ENCODE assay signal across 27 cellular contexts in genomic region chr14:75880512-75880911, GRCh38.
DNase-seq lines count a peak whose midpoint lies in the region; ATAC-seq, FAIRE-seq and TF ChIP-seq lines count a peak whose summit lies in the region.
"Had no signal": no experiment of that assay in that cellular context is flagged by ENCODE, and none has a peak within 500 bp of the region (broad histone marks: within the 10 kb centered on the region; RNA-seq: fewer than 3 reads in every experiment).

No MANE protein-coding gene starts in this region.

- peaks cover 4% of the 10 kb centered on the region; the same call in 1 of the 2 replicates for H3K36me3 Mint-ChIP-seq in HFFc6 (ENCODE audit: low read depth)

- no peak; a peak in 1 of 4 replicates for TF ChIP-seq RAD21 in K562 (CRISPR knock-in tag; conservative IDR thresholded peaks at IDR 0.05 in 1 of 2, IDR thresholded peaks at IDR 0.05 in 1 of 2)

- H3K9me3 ChIP-seq in K562 (replicated peaks; ENCODE audit: control insufficient read depth, insufficient read depth, low read depth, low read length), result no peaks in the 10 kb centered on the region
- H3K9me3 ChIP-seq: HAP-1, SJCRH30 had no signal

- POLR2A ChIA-PET in K562 (lab: Yijun Ruan, JAX), result interaction anchor here (1.3 kb wide), 1 partner anchor 8 kb away, joined by 4 read pairs; no protein-coding TSS in a partner anchor

- no peak overlapping the region for H3K4me2 ChIP-seq in K562 (ENCODE audit: insufficient read depth, low read length)
- H3K4me2 ChIP-seq: smooth muscle cell had no signal

- H3K4me3 Mint-ChIP-seq in HFFc6, result no peak overlapping the region
- H3K4me3 Mint-ChIP-seq: activated CD8-positive, alpha-beta memory T cell treated with anti-CD3 and anti-CD28 coated beads, Interleukin-2, amount 10 ng/mL, durations not matched to agents 7 days and 5 days; naive thymus-derived CD8-positive, alpha-beta T cell had no signal

- no peak overlapping the region for H3K9ac ChIP-seq in K562 (ENCODE audit: insufficient read depth in 1 of 2, low read depth in 2 of 2, low read length in 2 of 2)

- DNase-seq in GM12864 (ENCODE audit: low read depth) (no peak), HFFc6 (no peak), K562 (ENCODE audit: extremely low read depth in 1 of 4, low spot score in 3 of 4) (peak in 1 of 4 experiments; percentile 8), myocyte (ENCODE audit: low read depth) (peak; percentile 56), HK-2 (ENCODE audit: unreplicated experiment) (no peak), T-helper 1 cell (no peak), CD1c-positive myeloid dendritic cell (ENCODE audit: extremely low spot score) (no peak), HuH-7.5 (ENCODE audit: low spot score) (no peak)
- DNase-seq: activated CD4-positive, CD25-positive, alpha-beta regulatory T cell treated with anti-CD3 and anti-CD28 coated beads, Interleukin-2, amount 50 U/mL, for 72 hours; activated CD8-positive, alpha-beta memory T cell treated with anti-CD3 and anti-CD28 coated beads, Interleukin-2, amount 10 ng/mL, durations not matched to agents 7 days and 5 days; AML-193; caudate nucleus; effector CD4-positive, alpha-beta T cell; GDM1; KG1; mammary epithelial cell; naive thymus-derived CD8-positive, alpha-beta T cell; NCI-H1105; NCI-H524; OCI-M1; posterior cingulate gyrus; stimulated activated CD4-positive, alpha-beta T cell treated with anti-CD3 and anti-CD28 coated beads, Interleukin-4, amount 100 ng/mL, for 4 hours; T-helper 9 cell had no signal

- H3K27ac ChIP-seq in K562 (ENCODE audit: extremely low read depth, low read depth, low read length), result no peak overlapping the region
- H3K27ac ChIP-seq: SJCRH30 had no signal

- in situ Hi-C loops in K562 (cut with MboI), result no loop called here

- FAIRE-seq in K562 (lab: Jason Lieb, UNC), result no peak
- FAIRE-seq: keratinocyte had no signal

- TF ChIP-seq CTCF in GM12864 (IDR thresholded peaks at IDR 0.05; ENCODE audit: low read depth, low read length, missing control alignments) (peak; percentile 38), HFFc6 (IDR thresholded peaks at IDR 0.05) (peak; percentile 41; the same call in 1 of the 2 replicates), K562 (IDR thresholded peaks at IDR 0.05 in 2 of 3, conservative IDR thresholded peaks at IDR 0.05 in 1 of 3; ENCODE audit: insufficient read depth in 2 of 3, low read depth in 1 of 3, low read length in 3 of 3) (peak; percentile 26 to 36 (median 36); a peak in 4 of 6 replicates)

- WGBS in K562 (ENCODE audit: insufficient coverage, low coverage, missing lambda C conversion rate), result 40% methylated on average over 1 of the region's 1 CpG

- TF ChIP-seq POLR2A in K562 (conservative IDR thresholded peaks at IDR 0.05), result no peak

- H4K20me1 ChIP-seq in K562 (replicated peaks; ENCODE audit: control insufficient read depth, insufficient read depth, low read length), result no peaks in the 10 kb centered on the region

- CTCF ChIA-PET in K562 (lab: Yijun Ruan, JAX; ENCODE audit: low intra/inter-chr PET ratio), result no interaction called here

- 0 out of 3 replicates have a peak, but pooled peaks have one; percentile 54 for ATAC-seq in K562
- ATAC-seq: activated CD8-positive, alpha-beta memory T cell treated with anti-CD3 and anti-CD28 coated beads, Interleukin-2, amount 10 ng/mL, durations not matched to agents 7 days and 5 days; naive thymus-derived CD8-positive, alpha-beta T cell had no signal

- no peak overlapping the region for H3K27ac Mint-ChIP-seq in HFFc6
- H3K27ac Mint-ChIP-seq: activated CD8-positive, alpha-beta memory T cell treated with anti-CD3 and anti-CD28 coated beads, Interleukin-2, amount 10 ng/mL, durations not matched to agents 7 days and 5 days had no signal

- H3K27me3 ChIP-seq in K562 (ENCODE audit: control insufficient read depth in 2 of 2, insufficient read depth in 2 of 2, low read length in 2 of 2), result no peaks in the 10 kb centered on the region
- H3K27me3 ChIP-seq: SJCRH30 had no signal

- H3K36me3 ChIP-seq in K562 (ENCODE audit: control insufficient read depth, insufficient read depth, low read length), result peaks cover 2% of the 10 kb centered on the region; the same call in 1 of the 3 replicates
- H3K36me3 ChIP-seq: HAP-1, SJCRH30 had no signal

- H3K4me1 Mint-ChIP-seq in HFFc6 (ENCODE audit: low read depth), result peaks cover 83% of the 10 kb centered on the region
- H3K4me1 Mint-ChIP-seq: naive thymus-derived CD8-positive, alpha-beta T cell had no signal

- H3K79me2 ChIP-seq in K562 (ENCODE audit: control insufficient read depth, insufficient read depth, low read length), result no peaks in the 10 kb centered on the region

- H3K4me3 ChIP-seq in GM12864 (ENCODE audit: low read depth, low read length) (no peak overlapping the region), K562 (no peak overlapping the region)
- H3K4me3 ChIP-seq: HAP-1, SJCRH30, smooth muscle cell had no signal

- peaks cover 4% of the 10 kb centered on the region; the same call in 1 of the 2 replicates for H3K27me3 Mint-ChIP-seq in HFFc6 (ENCODE audit: insufficient read depth)
- H3K27me3 Mint-ChIP-seq: activated CD8-positive, alpha-beta memory T cell treated with anti-CD3 and anti-CD28 coated beads, Interleukin-2, amount 10 ng/mL, durations not matched to agents 7 days and 5 days; naive thymus-derived CD8-positive, alpha-beta T cell had no signal

- H3K9me3 Mint-ChIP-seq in HFFc6, result no peaks in the 10 kb centered on the region
- H3K9me3 Mint-ChIP-seq: naive thymus-derived CD8-positive, alpha-beta T cell had no signal

- TF ChIP-seq EP300 in K562 (IDR thresholded peaks at IDR 0.05; ENCODE audit: low read length), result no peak

- H2AFZ ChIP-seq in K562 (ENCODE audit: low read depth, low read length), result no peak overlapping the region

- no peaks in the 10 kb centered on the region for H3K4me1 ChIP-seq in K562 (replicated peaks in 1 of 2; ENCODE audit: control insufficient read depth in 2 of 2, insufficient read depth in 2 of 2, low read length in 2 of 2)
- H3K4me1 ChIP-seq: SJCRH30 had no signal

- BruUV-seq in K562 (replicated peaks; lab: Mats Ljungman, UMichigan), result no TSS peak

- intact Hi-C loops in K562 (cut with micrococcal nuclease), result no loop called here

- no peaks in the 10 kb centered on the region for H3K9me1 ChIP-seq in K562 (ENCODE audit: control insufficient read depth, insufficient read depth, low read length)

TF ChIP-seq in K562, 482 proteins besides CTCF, POLR2A, EP300 and RAD21:
- TF ChIP-seq PTTG1 (tag; IDR thresholded peaks at IDR 0.05; ENCODE audit: low read depth) (no peak), CTCFL (IDR thresholded peaks at IDR 0.05; ENCODE audit: borderline replicate concordance, insufficient read depth, low read depth, low read length, poor library complexity, severe bottlenecking) (peak; percentile 15)
